ENCODE assay signal across 12 cellular contexts in genomic region chr20:37755665-37756064, GRCh38.
DNase-seq lines count a peak whose midpoint lies in the region; ATAC-seq and TF ChIP-seq lines count a peak whose summit lies in the region.
"Had no signal": no experiment of that assay in that cellular context is flagged by ENCODE, and none has a peak within 500 bp of the region (broad histone marks: within the 10 kb centered on the region; RNA-seq: fewer than 3 reads in every experiment).

No MANE protein-coding gene starts in this region.

- no peaks in the 10 kb centered on the region for H3K9me3 Mint-ChIP-seq in stimulated activated naive CD8-positive, alpha-beta T cell treated with anti-CD3 and anti-CD28 coated beads, Interleukin-15, amount 100 ng/mL, for 72 hours
- no peaks in the 10 kb centered on the region for H3K9me3 Mint-ChIP-seq in type B pancreatic cell
- H3K9me3 Mint-ChIP-seq: mesothelial cell of epicardium had no signal

- H3K27ac Mint-ChIP-seq in stimulated activated naive CD8-positive, alpha-beta T cell treated with anti-CD3 and anti-CD28 coated beads, Interleukin-15, amount 100 ng/mL, for 72 hours = peak overlapping the region; percentile 2 to 23
- no peak overlapping the region for H3K27ac Mint-ChIP-seq in type B pancreatic cell
- H3K27ac Mint-ChIP-seq: mesothelial cell of epicardium had no signal

- no peak overlapping the region for H3K4me3 Mint-ChIP-seq in stimulated activated naive CD8-positive, alpha-beta T cell treated with anti-CD3 and anti-CD28 coated beads, Interleukin-15, amount 100 ng/mL, for 72 hours
- no peak overlapping the region for H3K4me3 Mint-ChIP-seq in type B pancreatic cell
- H3K4me3 Mint-ChIP-seq: mesothelial cell of epicardium had no signal

- peak; percentile 41 for TF ChIP-seq CTCF in type B pancreatic cell (conservative IDR thresholded peaks at IDR 0.05)

- ATAC-seq in stimulated activated naive CD8-positive, alpha-beta T cell treated with anti-CD3 and anti-CD28 coated beads, Interleukin-15, amount 100 ng/mL, for 72 hours = no peak
- ATAC-seq in stimulated activated naive CD8-positive, alpha-beta T cell treated with anti-CD3 and anti-CD28 coated beads, Interleukin-15, Interleukin-2, amounts not matched to agents 100 U/mL and 50 U/mL, for 24 hours = no peak

- no peak for DNase-seq in stimulated activated naive CD8-positive, alpha-beta T cell treated with anti-CD3 and anti-CD28 coated beads, Interleukin-15, amount 100 ng/mL, for 72 hours
- DNase-seq in stimulated activated naive CD8-positive, alpha-beta T cell treated with anti-CD3 and anti-CD28 coated beads, Interleukin-15, Interleukin-2, amounts not matched to agents 100 U/mL and 50 U/mL, for 24 hours = no peak
- DNase-seq in astrocyte of the hippocampus (ENCODE audit: low read depth, low spot score) = peak; percentile 36
- peak; percentile 19 for DNase-seq in iPS-NIHi7 (ENCODE audit: extremely low spot score)
- DNase-seq in type B pancreatic cell (ENCODE audit: extremely low spot score, unreplicated experiment) = no peak
- DNase-seq in stimulated activated CD4-positive, alpha-beta T cell treated with anti-CD3 and anti-CD28 coated beads, Interleukin-4, amount 100 ng/mL, for 1 hour = no peak
- no peak for DNase-seq in T-helper 2 cell
- no peak for DNase-seq in NCI-H2227 (lab: John Stamatoyannopoulos, UW; ENCODE audit: unreplicated experiment)
- DNase-seq: activated T-cell treated with anti-CD3 and anti-CD28 coated beads, Interleukin-2, amount 50 U/mL, for 1 hour; AML-193; small intestine had no signal

- peaks cover 21% of the 10 kb centered on the region for H3K36me3 Mint-ChIP-seq in type B pancreatic cell

- H3K27me3 Mint-ChIP-seq in stimulated activated naive CD8-positive, alpha-beta T cell treated with anti-CD3 and anti-CD28 coated beads, Interleukin-15, amount 100 ng/mL, for 72 hours = no peaks in the 10 kb centered on the region
- H3K27me3 Mint-ChIP-seq in type B pancreatic cell = no peaks in the 10 kb centered on the region

- H3K4me1 Mint-ChIP-seq in stimulated activated naive CD8-positive, alpha-beta T cell treated with anti-CD3 and anti-CD28 coated beads, Interleukin-15, amount 100 ng/mL, for 72 hours = no peaks in the 10 kb centered on the region
- H3K4me1 Mint-ChIP-seq in type B pancreatic cell (ENCODE audit: unreplicated experiment) = peaks cover 31% of the 10 kb centered on the region

Comparison
In these comparisons a context has a peak if more than half of its experiments do, and no peak if none do; other contexts are left out.
1. DNase-seq: peak in astrocyte of the hippocampus (single experiment) and iPS-NIHi7 (single experiment); none in stimulated activated naive CD8-positive, alpha-beta T cell treated with anti-CD3 and anti-CD28 coated beads, Interleukin-15, amount 100 ng/mL, for 72 hours (0 of 2), stimulated activated naive CD8-positive, alpha-beta T cell treated with anti-CD3 and anti-CD28 coated beads, Interleukin-15, Interleukin-2, amounts not matched to agents 100 U/mL and 50 U/mL, for 24 hours (single experiment), type B pancreatic cell (single experiment), stimulated activated CD4-positive, alpha-beta T cell treated with anti-CD3 and anti-CD28 coated beads, Interleukin-4, amount 100 ng/mL, for 1 hour (single experiment), T-helper 2 cell (0 of 5) and NCI-H2227 (single experiment).